ENCODE assay signal across 1 cellular context in genomic region chr4:42608551-42608950, GRCh38.
A peak's percentile ranks its signal among the peaks of the same experiment; 100 is the strongest.
TF ChIP-seq lines count a peak whose summit lies in the region.

No MANE protein-coding gene starts in this region.

TF ChIP-seq in IMR-90, 13 proteins besides CTCF, POLR2A, EP300 and RAD21:
- TF ChIP-seq ELK1 (IDR thresholded peaks at IDR 0.05; ENCODE audit: borderline replicate concordance, low read depth, low read length), result no peak
- TF ChIP-seq MAFK (IDR thresholded peaks at IDR 0.05; ENCODE audit: low read depth, low read length), result peak; percentile 86
